Comparison of ENCODE assay signal across 12 cellular contexts in genomic region chr5:135319928-135320606, GRCh38.
DNase-seq lines count a peak whose midpoint lies in the region; ATAC-seq and TF ChIP-seq lines count a peak whose summit lies in the region.
"Had no signal": no experiment of that assay in that cellular context is flagged by ENCODE, and none has a peak within 500 bp of the region (broad histone marks: within the 10 kb centered on the region; RNA-seq: fewer than 3 reads in every experiment).

No MANE protein-coding gene starts in this region.

- TF ChIP-seq CTCF in endothelial cell (IDR thresholded peaks at IDR 0.05; ENCODE audit: unreplicated experiment) (no peak), osteocyte (IDR thresholded peaks at IDR 0.05) (no peak)

- H3K36me3 Mint-ChIP-seq in endothelial cell (ENCODE audit: low read depth, unreplicated experiment) (no peaks in the 10 kb centered on the region), osteocyte (ENCODE audit: unreplicated experiment) (no peaks in the 10 kb centered on the region)
- H3K36me3 Mint-ChIP-seq in activated naive CD8-positive, alpha-beta T cell treated with anti-CD3 and anti-CD28 coated beads, Interleukin-2, amount 50 U/mL, for 24 hours (ENCODE audit: low read depth): no peaks in the 10 kb centered on the region

- no peaks in the 10 kb centered on the region for H3K9me3 Mint-ChIP-seq in endothelial cell (ENCODE audit: unreplicated experiment)
- H3K9me3 Mint-ChIP-seq in osteocyte (ENCODE audit: unreplicated experiment): no peaks in the 10 kb centered on the region
- H3K9me3 Mint-ChIP-seq in activated naive CD8-positive, alpha-beta T cell treated with anti-CD3 and anti-CD28 coated beads, Interleukin-2, amount 50 U/mL, for 24 hours: no peaks in the 10 kb centered on the region
- H3K9me3 Mint-ChIP-seq: stimulated activated naive CD8-positive, alpha-beta T cell treated with anti-CD3 and anti-CD28 coated beads, Interleukin-15, Interleukin-2, amounts not matched to agents 100 ng/mL and 50 ng/mL, for 24 hours had no signal

- H3K4me3 Mint-ChIP-seq in endothelial cell (ENCODE audit: unreplicated experiment) (no peak overlapping the region), osteocyte (ENCODE audit: unreplicated experiment) (no peak overlapping the region)
- no peak overlapping the region for H3K4me3 Mint-ChIP-seq in activated naive CD8-positive, alpha-beta T cell treated with anti-CD3 and anti-CD28 coated beads, Interleukin-2, amount 50 U/mL, for 24 hours
- H3K4me3 Mint-ChIP-seq: stimulated activated naive CD8-positive, alpha-beta T cell treated with anti-CD3 and anti-CD28 coated beads, Interleukin-15, Interleukin-2, amounts not matched to agents 100 ng/mL and 50 ng/mL, for 24 hours had no signal

- H3K4me1 Mint-ChIP-seq in endothelial cell (ENCODE audit: unreplicated experiment) (no peaks in the 10 kb centered on the region), osteocyte (ENCODE audit: unreplicated experiment) (no peaks in the 10 kb centered on the region)
- peaks cover under 1% of the 10 kb centered on the region for H3K4me1 Mint-ChIP-seq in activated naive CD8-positive, alpha-beta T cell treated with anti-CD3 and anti-CD28 coated beads, Interleukin-2, amount 50 U/mL, for 24 hours

- no peak for ATAC-seq in activated naive CD8-positive, alpha-beta T cell treated with anti-CD3 and anti-CD28 coated beads, Interleukin-2, amount 50 U/mL, for 24 hours

- no peak overlapping the region for H3K27ac Mint-ChIP-seq in endothelial cell (ENCODE audit: unreplicated experiment)
- no peak overlapping the region for H3K27ac Mint-ChIP-seq in osteocyte (ENCODE audit: unreplicated experiment)
- H3K27ac Mint-ChIP-seq in activated naive CD8-positive, alpha-beta T cell treated with anti-CD3 and anti-CD28 coated beads, Interleukin-2, amount 50 U/mL, for 24 hours: no peak overlapping the region
- H3K27ac Mint-ChIP-seq: stimulated activated naive CD8-positive, alpha-beta T cell treated with anti-CD3 and anti-CD28 coated beads, Interleukin-15, Interleukin-2, amounts not matched to agents 100 ng/mL and 50 ng/mL, for 24 hours had no signal

- H3K27me3 Mint-ChIP-seq in endothelial cell (ENCODE audit: unreplicated experiment) (peaks cover 5% of the 10 kb centered on the region), osteocyte (ENCODE audit: unreplicated experiment) (peaks cover 5% of the 10 kb centered on the region)
- no peaks in the 10 kb centered on the region for H3K27me3 Mint-ChIP-seq in activated naive CD8-positive, alpha-beta T cell treated with anti-CD3 and anti-CD28 coated beads, Interleukin-2, amount 50 U/mL, for 24 hours
- H3K27me3 Mint-ChIP-seq: stimulated activated naive CD8-positive, alpha-beta T cell treated with anti-CD3 and anti-CD28 coated beads, Interleukin-15, Interleukin-2, amounts not matched to agents 100 ng/mL and 50 ng/mL, for 24 hours had no signal

- DNase-seq in DMS 273 (lab: John Stamatoyannopoulos, UW; ENCODE audit: unreplicated experiment): peak; percentile 20
- no peak for DNase-seq in DMS 273 treated with DMSO at 0.1 percent for 48 hours (lab: John Stamatoyannopoulos, UW)
- peak; percentile 27 for DNase-seq in NCI-H69 (lab: John Stamatoyannopoulos, UW)
- DNase-seq in endothelial cell (ENCODE audit: low spot score): peak; percentile 29
- peak; percentile 81 for DNase-seq in osteocyte (ENCODE audit: extremely low spot score, unreplicated experiment)
- no peak for DNase-seq in COLO668 (lab: John Stamatoyannopoulos, UW; ENCODE audit: unreplicated experiment)
- DNase-seq in amniotic stem cell (lab: John Stamatoyannopoulos, UW): no peak
- DNase-seq in activated naive CD8-positive, alpha-beta T cell treated with anti-CD3 and anti-CD28 coated beads, Interleukin-2, amount 50 U/mL, for 24 hours: no peak
- DNase-seq: 8988T; activated CD4-positive, CD25-positive, alpha-beta regulatory T cell; activated T-cell treated with anti-CD3 and anti-CD28 coated beads for 4 hours had no signal

Comparison
In these comparisons a context has a peak if more than half of its experiments do, and no peak if none do; other contexts are left out.
1. DNase-seq: peak in DMS 273 (single experiment), NCI-H69 (single experiment), endothelial cell (single experiment) and osteocyte (single experiment); none in DMS 273 treated with DMSO at 0.1 percent for 48 hours (single experiment), COLO668 (single experiment), amniotic stem cell (single experiment) and activated naive CD8-positive, alpha-beta T cell treated with anti-CD3 and anti-CD28 coated beads, Interleukin-2, amount 50 U/mL, for 24 hours (single experiment).